ENCODE assay signal across 8 cellular contexts in genomic region chr2:54889053-54889452, GRCh38.
"Had no signal": no experiment of that assay in that cellular context is flagged by ENCODE, and none has a peak within 500 bp of the region (broad histone marks: within the 10 kb centered on the region; RNA-seq: fewer than 3 reads in every experiment).

No MANE protein-coding gene starts in this region.

- ATAC-seq: GM12878 had no signal

- H3K4me3 ChIP-seq: GM12878 had no signal

- FAIRE-seq: G401.6, GM12878, GM12891, GM12892, GM18507, GM19239 had no signal

- DNase-seq: GDM1, GF-D8 had no signal
